Comparison of ENCODE assay signal across 36 cellular contexts in the genomic region with DNA sequence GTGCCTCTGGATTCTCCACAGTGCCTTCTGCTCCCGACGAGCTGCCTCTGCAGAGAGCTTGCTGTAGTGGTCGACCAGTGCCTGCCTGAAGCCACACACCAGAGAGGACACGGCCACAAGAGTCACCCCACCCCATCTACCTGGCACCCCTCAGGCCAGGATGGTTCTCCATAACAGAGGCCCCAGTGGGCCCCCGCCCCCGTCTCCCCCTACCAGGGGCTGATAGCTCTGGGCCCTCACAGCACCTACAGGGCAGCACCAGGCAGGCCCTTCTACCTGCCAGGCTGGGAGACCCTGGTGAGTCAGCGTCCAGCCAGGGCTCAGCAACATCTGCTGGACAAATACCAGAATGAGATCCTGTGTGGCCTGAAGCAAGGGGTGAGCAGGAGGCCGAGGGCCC.
"Had no signal": no experiment of that assay in that cellular context is flagged by ENCODE, and none has a peak within 500 bp of the region (broad histone marks: within the 10 kb centered on the region; RNA-seq: fewer than 3 reads in every experiment).

No MANE protein-coding gene starts in this region.

- H3K27me3 Mint-ChIP-seq: activated CD4-positive, alpha-beta T cell treated with anti-CD3 and anti-CD28 coated beads for 36 hours; activated CD4-positive, alpha-beta T cell treated with anti-CD3 and anti-CD28 coated beads, Interleukin-2, amount 10 ng/mL, durations not matched to agents 7 days and 5 days; activated naive CD4-positive, alpha-beta T cell treated with anti-CD3 and anti-CD28 coated beads, Interleukin-2, amount 50 U/mL, for 24 hours; activated naive CD8-positive, alpha-beta T cell treated with anti-CD3 and anti-CD28 coated beads, Interleukin-2, amount 10 ng/mL, durations not matched to agents 7 days and 5 days; activated T-cell treated with anti-CD3 and anti-CD28 coated beads, Interleukin-2, amount 50 U/mL, for 24 hours; central memory CD8-positive, alpha-beta T cell had no signal

- H3K9me3 ChIP-seq: ascending aorta, MG63, Peyer's patch, SJSA1, SK-N-SH had no signal

- DNase-seq: activated CD4-positive, alpha-beta T cell treated with anti-CD3 and anti-CD28 coated beads for 36 hours; activated CD4-positive, alpha-beta T cell treated with anti-CD3 and anti-CD28 coated beads, Interleukin-2, amount 10 ng/mL, durations not matched to agents 7 days and 5 days; activated CD4-positive, alpha-beta T cell treated with anti-CD3 and anti-CD28 coated beads, Interleukin-2, amount 50 U/mL, for 48 hours; activated CD8-positive, alpha-beta T cell treated with anti-CD3 and anti-CD28 coated beads, Interleukin-2, amount 10 ng/mL, durations not matched to agents 7 days and 5 days; activated gamma-delta T cell; activated naive CD4-positive, alpha-beta T cell treated with Interleukin-2 at 50 U/mL for 16 hours; activated naive CD8-positive, alpha-beta T cell treated with anti-CD3 and anti-CD28 coated beads, Interleukin-2, amount 10 ng/mL, durations not matched to agents 7 days and 5 days; activated T-cell treated with anti-CD3 and anti-CD28 coated beads, Interleukin-2, amount 50 U/mL, for 24 hours; amygdala; Kasumi-1; KG1; MG63; NCI-H1048; NCI-H1105 treated with DMSO at 0.1 percent for 48 hours; NCI-H1436; NCI-H1694 treated with DMSO at 0.1 percent for 48 hours; NCI-H2029; NCI-H510A; NCI-H526; NCI-H748 treated with DMSO at 0.1 percent for 48 hours; NK-92 treated with Interleukin-12 subunit alpha and Interleukin-12 subunit beta, amount 100 ng/mL, for 24 hours; PC-3; Peyer's patch; RPMI8226; SHP77 treated with DMSO at 0.1 percent for 48 hours; SK-N-SH had no signal

- ATAC-seq: activated CD4-positive, alpha-beta T cell treated with anti-CD3 and anti-CD28 coated beads for 36 hours; activated CD4-positive, CD25-positive, alpha-beta regulatory T cell treated with anti-CD3 and anti-CD28 coated beads, Interleukin-2, amount 50 U/mL, for 24 hours; activated CD8-positive, alpha-beta T cell treated with anti-CD3 and anti-CD28 coated beads, Interleukin-2, amount 10 ng/mL, durations not matched to agents 7 days and 5 days; PC-3; WTC11 had no signal

- H3K27me3 ChIP-seq: ascending aorta, cardiac muscle cell, MG63, Peyer's patch, SJSA1 had no signal

- H3K4me3 ChIP-seq: ascending aorta, cardiac muscle cell, MG63, Peyer's patch, SJSA1 had no signal

- H3K27ac ChIP-seq: ascending aorta, cardiac muscle cell, Peyer's patch, SJSA1 had no signal

- H3K27ac Mint-ChIP-seq: activated CD4-positive, alpha-beta T cell treated with anti-CD3 and anti-CD28 coated beads for 36 hours; activated CD4-positive, alpha-beta T cell treated with anti-CD3 and anti-CD28 coated beads, Interleukin-2, amount 10 ng/mL, durations not matched to agents 7 days and 5 days; activated CD8-positive, alpha-beta T cell treated with anti-CD3 and anti-CD28 coated beads, Interleukin-2, amount 10 ng/mL, durations not matched to agents 7 days and 5 days; activated naive CD4-positive, alpha-beta T cell treated with anti-CD3 and anti-CD28 coated beads, Interleukin-2, amount 50 U/mL, for 24 hours; activated naive CD8-positive, alpha-beta T cell treated with anti-CD3 and anti-CD28 coated beads, Interleukin-2, amount 10 ng/mL, durations not matched to agents 7 days and 5 days; activated T-cell treated with anti-CD3 and anti-CD28 coated beads, Interleukin-2, amount 50 U/mL, for 24 hours; activated T-helper 2 cell treated with anti-CD3 and anti-CD28 coated beads, Interferon-gamma antibody, Interleukin-2, Interleukin-4, amounts not matched to agents 10 μg/mL and 5 μg/mL and 100 μg/mL, durations not matched to agents 14 hours and 24 hours and 36 hours; T-helper 1 cell treated with Interleukin-12 subunit alpha and Interleukin-12 subunit beta and Interleukin-4 antibody, amounts not matched to agents 30 μg/mL and 1 μg/mL, for 36 hours; T-helper 2 cell treated with Interferon-gamma antibody and Interleukin-4, amounts not matched to agents 5 μg/mL and 100 μg/mL, for 36 hours; WTC11 had no signal

- H3K9me3 Mint-ChIP-seq: activated CD4-positive, alpha-beta T cell treated with anti-CD3 and anti-CD28 coated beads, Interleukin-2, amount 10 ng/mL, durations not matched to agents 7 days and 5 days; activated naive CD4-positive, alpha-beta T cell treated with anti-CD3 and anti-CD28 coated beads, Interleukin-2, amount 50 U/mL, for 24 hours; activated naive CD8-positive, alpha-beta T cell treated with anti-CD3 and anti-CD28 coated beads, Interleukin-2, amount 10 ng/mL, durations not matched to agents 7 days and 5 days; activated T-cell treated with anti-CD3 and anti-CD28 coated beads, Interleukin-2, amount 50 U/mL, for 24 hours; activated T-helper 2 cell treated with anti-CD3 and anti-CD28 coated beads, Interferon-gamma antibody, Interleukin-2, Interleukin-4, amounts not matched to agents 10 μg/mL and 5 μg/mL and 100 μg/mL, durations not matched to agents 14 hours and 24 hours and 36 hours; central memory CD8-positive, alpha-beta T cell; T-helper 1 cell treated with Interleukin-12 subunit alpha and Interleukin-12 subunit beta and Interleukin-4 antibody, amounts not matched to agents 30 μg/mL and 1 μg/mL, for 36 hours; T-helper 2 cell treated with Interferon-gamma antibody and Interleukin-4, amounts not matched to agents 5 μg/mL and 100 μg/mL, for 36 hours; WTC11 had no signal

- H3K4me1 Mint-ChIP-seq: activated CD4-positive, alpha-beta T cell treated with anti-CD3 and anti-CD28 coated beads for 36 hours; activated CD4-positive, alpha-beta T cell treated with anti-CD3 and anti-CD28 coated beads, Interleukin-2, amount 10 ng/mL, durations not matched to agents 7 days and 5 days; activated naive CD4-positive, alpha-beta T cell treated with anti-CD3 and anti-CD28 coated beads, Interleukin-2, amount 50 U/mL, for 24 hours; activated naive CD8-positive, alpha-beta T cell treated with anti-CD3 and anti-CD28 coated beads, Interleukin-2, amount 10 ng/mL, durations not matched to agents 7 days and 5 days had no signal

- H3K4me1 ChIP-seq: ascending aorta, SJSA1 had no signal

- H3K4me3 Mint-ChIP-seq: activated CD4-positive, alpha-beta T cell treated with anti-CD3 and anti-CD28 coated beads for 36 hours; activated CD4-positive, alpha-beta T cell treated with anti-CD3 and anti-CD28 coated beads, Interleukin-2, amount 10 ng/mL, durations not matched to agents 7 days and 5 days; activated CD8-positive, alpha-beta T cell treated with anti-CD3 and anti-CD28 coated beads, Interleukin-2, amount 10 ng/mL, durations not matched to agents 7 days and 5 days; activated naive CD4-positive, alpha-beta T cell treated with anti-CD3 and anti-CD28 coated beads, Interleukin-2, amount 50 U/mL, for 24 hours; activated naive CD8-positive, alpha-beta T cell treated with anti-CD3 and anti-CD28 coated beads, Interleukin-2, amount 10 ng/mL, durations not matched to agents 7 days and 5 days; activated T-cell treated with anti-CD3 and anti-CD28 coated beads, Interleukin-2, amount 50 U/mL, for 24 hours; central memory CD8-positive, alpha-beta T cell; T-helper 1 cell treated with Interleukin-12 subunit alpha and Interleukin-12 subunit beta and Interleukin-4 antibody, amounts not matched to agents 30 μg/mL and 1 μg/mL, for 36 hours; T-helper 2 cell treated with Interferon-gamma antibody and Interleukin-4, amounts not matched to agents 5 μg/mL and 100 μg/mL, for 36 hours; WTC11 had no signal
